8 cellular contexts compared by ENCODE assay signal in genomic region chrX:150692296-150692695, GRCh38. TPM values are rescaled to one million over a fixed set of nuclear protein-coding genes. Genes with fewer than 3 reads are reported as not detected.
A peak's percentile ranks its signal among the peaks of the same experiment; 100 is the strongest.
DNase-seq lines count a peak whose midpoint lies in the region; ATAC-seq and TF ChIP-seq lines count a peak whose summit lies in the region.

No MANE protein-coding gene starts in this region.

- H3K27me3 ChIP-seq in OCI-LY1 (ENCODE audit: insufficient read depth, low read length): no peaks in the 10 kb centered on the region

- peak overlapping the region; percentile 95 for H3K9ac ChIP-seq in OCI-LY1 (ENCODE audit: low read length)

- H3K36me3 Mint-ChIP-seq in chondrocyte (ENCODE audit: low read depth): no peaks in the 10 kb centered on the region
- peaks cover 3% of the 10 kb centered on the region for H3K36me3 Mint-ChIP-seq in nephron (ENCODE audit: low read depth)

- H3K4me3 ChIP-seq in OCI-LY1 (ENCODE audit: low read depth, low read length, poor library complexity, severe bottlenecking): peak overlapping the region; percentile 84

- H3K36me3 ChIP-seq in OCI-LY1 (ENCODE audit: insufficient read depth, low read length): no peaks in the 10 kb centered on the region

- peak overlapping the region; percentile 94 for H3K4me2 ChIP-seq in OCI-LY1 (ENCODE audit: low read length)

- no peaks in the 10 kb centered on the region for H4K20me1 ChIP-seq in OCI-LY1 (ENCODE audit: insufficient read depth, low read length)

- peaks cover 5% of the 10 kb centered on the region for H3K79me2 ChIP-seq in OCI-LY1 (ENCODE audit: insufficient read depth, low read length)

- H3K9me3 Mint-ChIP-seq in chondrocyte (ENCODE audit: low read depth) (peaks cover 16% of the 10 kb centered on the region), nephron (peaks cover 14% of the 10 kb centered on the region)

- H3K27ac ChIP-seq in OCI-LY1 (ENCODE audit: low read depth, low read length, poor library complexity, severe bottlenecking): peak overlapping the region; percentile 84

- TF ChIP-seq CTCF in OCI-LY1 (IDR thresholded peaks at IDR 0.05; ENCODE audit: low read length): no peak
- TF ChIP-seq CTCF in chondrocyte (IDR thresholded peaks at IDR 0.05): no peak
- TF ChIP-seq CTCF in nephron (IDR thresholded peaks at IDR 0.05; ENCODE audit: unreplicated experiment in 3 of 3): no peak

- peak; percentile 11 for DNase-seq in COLO829 (ENCODE audit: low spot score)
- DNase-seq in chondrocyte (ENCODE audit: low spot score): no peak
- DNase-seq in NCI-H2227 (lab: John Stamatoyannopoulos, UW; ENCODE audit: unreplicated experiment): no peak
- DNase-seq in iPS-NIHi7 (ENCODE audit: extremely low spot score): no peak
- no peak for DNase-seq in hippocampal formation (lab: John Stamatoyannopoulos, UW)

- peaks cover 46% of the 10 kb centered on the region for H3K4me1 ChIP-seq in OCI-LY1 (ENCODE audit: insufficient read depth, low read length, severe bottlenecking)

- no peak overlapping the region for H2AFZ ChIP-seq in OCI-LY1 (ENCODE audit: low read length)

- H3K27me3 Mint-ChIP-seq in chondrocyte (ENCODE audit: low read depth): no peaks in the 10 kb centered on the region
- no peaks in the 10 kb centered on the region for H3K27me3 Mint-ChIP-seq in nephron (ENCODE audit: low read depth)

- H3K4me3 Mint-ChIP-seq in chondrocyte (ENCODE audit: unreplicated experiment) (peak overlapping the region; percentile 69), nephron (peak overlapping the region; percentile 85 to 92 (median 91))

- no peaks in the 10 kb centered on the region for H3K9me2 ChIP-seq in OCI-LY1 (ENCODE audit: low read depth, low read length)

- H3K27ac Mint-ChIP-seq in chondrocyte (ENCODE audit: unreplicated experiment): peak overlapping the region; percentile 82
- peak overlapping the region; percentile 77 to 94 (median 89) for H3K27ac Mint-ChIP-seq in nephron

- H3K9me3 ChIP-seq in OCI-LY1 (ENCODE audit: low read length): no peaks in the 10 kb centered on the region

- no peak for ATAC-seq in esophagus mucosa

- peaks cover 41% of the 10 kb centered on the region for H3K4me1 Mint-ChIP-seq in chondrocyte (ENCODE audit: low read depth)
- H3K4me1 Mint-ChIP-seq in nephron: peaks cover 20% of the 10 kb centered on the region

- H3F3A ChIP-seq in OCI-LY1 (ENCODE audit: insufficient read depth, low read length): no peaks in the 10 kb centered on the region

RNA-seq across cellular contexts. Expression of gene MTMR1, which starts 0.9 kb away (rescaled TPM):
- total RNA-seq in chondrocyte: 20.9 to 23.6 TPM (median 21.3 TPM) in 3 replicates
- total RNA-seq in esophagus mucosa: 26.6 TPM
